In the genomic region with DNA sequence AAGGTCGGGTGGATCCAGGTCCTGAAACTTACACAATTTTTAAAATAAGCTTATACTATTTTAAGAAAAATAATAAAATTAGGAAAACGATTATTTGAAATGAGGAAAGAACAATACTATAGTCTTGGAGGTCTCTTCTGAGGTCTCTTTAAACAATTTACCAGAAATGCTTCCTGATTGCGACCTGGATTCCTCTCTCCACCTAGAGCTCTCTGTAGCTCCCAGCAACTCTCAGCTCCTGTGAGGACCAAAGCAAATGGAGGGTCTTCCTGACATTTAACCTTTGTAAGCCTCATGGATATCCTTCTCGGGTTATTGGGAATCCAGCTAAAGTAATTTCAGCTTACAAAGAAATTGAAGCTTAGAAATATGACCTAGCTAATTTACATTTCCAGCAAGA, we compare ENCODE assay signal across 8 cellular contexts.
DNase-seq lines count a peak whose midpoint lies in the region; TF ChIP-seq lines count a peak whose summit lies in the region.

No MANE protein-coding gene starts in this region.

- CTCF ChIA-PET in GM10248 (lab: Yijun Ruan, JAX) = interaction anchor here (1.1 to 1.4 kb wide), 2 partner anchors 11 to 39 kb away, joined by 3 read pairs; no protein-coding TSS in a partner anchor

- DNase-seq in GM10248 (ENCODE audit: extremely low spot score) (peak; percentile 17), fibroblast of pulmonary artery (ENCODE audit: low read depth) (no peak), T-helper 9 cell (no peak), NCI-H2029 (lab: John Stamatoyannopoulos, UW) (no peak), GOT3 (lab: John Stamatoyannopoulos, UW) (no peak), Ammon's horn (ENCODE audit: low spot score) (no peak)

- TF ChIP-seq CTCF in GM10248 (IDR thresholded peaks at IDR 0.05; ENCODE audit: control extremely low read depth, extremely low read depth, low read depth, missing control alignments) = no peak
- no peak for TF ChIP-seq CTCF in SU-DHL-6 (IDR thresholded peaks at IDR 0.05; ENCODE audit: insufficient read depth, low read length, poor library complexity, severe bottlenecking)
- TF ChIP-seq CTCF in fibroblast of pulmonary artery (IDR thresholded peaks at IDR 0.05; ENCODE audit: low read length, missing control alignments) = no peak

- no peaks in the 10 kb centered on the region for H3F3A ChIP-seq in SU-DHL-6 (ENCODE audit: insufficient read depth)

- H3K27me3 ChIP-seq in SU-DHL-6 (ENCODE audit: low read length) = no peaks in the 10 kb centered on the region
- no peaks in the 10 kb centered on the region for H3K27me3 ChIP-seq in rectal smooth muscle tissue (ENCODE audit: control insufficient read depth, insufficient read depth, low read length)

- H3K4me1 ChIP-seq in rectal smooth muscle tissue (ENCODE audit: control insufficient read depth, insufficient read depth, low read length) = peaks cover 2% of the 10 kb centered on the region

- H2AFZ ChIP-seq in SU-DHL-6 (ENCODE audit: low read depth, low read length, severe bottlenecking) = peak overlapping the region; percentile 97

- peak overlapping the region; percentile 89 for H3K4me2 ChIP-seq in SU-DHL-6 (ENCODE audit: low read depth, low read length, poor library complexity, severe bottlenecking)

- H3K9ac ChIP-seq in SU-DHL-6 (ENCODE audit: low read length) (peak overlapping the region; percentile 63), rectal smooth muscle tissue (ENCODE audit: low read length) (peak overlapping the region; percentile 92)

- POLR2A ChIA-PET in GM10248 (lab: Yijun Ruan, JAX) = interaction anchor here (0.6 kb wide), 1 partner anchor 1499 kb away, joined by 4 read pairs; no protein-coding TSS in a partner anchor

- H3K4me3 ChIP-seq in SU-DHL-6 (ENCODE audit: insufficient read depth, low read length, poor library complexity, severe bottlenecking) (peak overlapping the region; percentile 71), fibroblast of pulmonary artery (replicated peaks; ENCODE audit: low read depth, low read length) (peak overlapping the region; percentile 88), rectal smooth muscle tissue (ENCODE audit: low read length) (peak overlapping the region; percentile 95)

- H3K36me3 ChIP-seq in SU-DHL-6 (ENCODE audit: low read length) = no peaks in the 10 kb centered on the region
- H3K36me3 ChIP-seq in rectal smooth muscle tissue (ENCODE audit: control insufficient read depth, insufficient read depth, low read length) = no peaks in the 10 kb centered on the region

- no peaks in the 10 kb centered on the region for H4K20me1 ChIP-seq in SU-DHL-6 (ENCODE audit: low read depth, low read length)

- H3K27ac ChIP-seq in SU-DHL-6 (ENCODE audit: low read depth, low read length) (no peak overlapping the region), rectal smooth muscle tissue (ENCODE audit: low read depth, low read length) (no peak overlapping the region)

- H3K79me2 ChIP-seq in SU-DHL-6 (ENCODE audit: insufficient read depth, low read length) = no peaks in the 10 kb centered on the region

- peaks cover 9% of the 10 kb centered on the region; the same call in 1 of the 2 replicates for H3K9me3 ChIP-seq in SU-DHL-6 (ENCODE audit: insufficient read depth, low read length)

- H3K9me2 ChIP-seq in SU-DHL-6 (replicated peaks; ENCODE audit: insufficient read depth, low read length) = no peaks in the 10 kb centered on the region
